Comparison of ENCODE assay signal across 24 cellular contexts in the genomic region with DNA sequence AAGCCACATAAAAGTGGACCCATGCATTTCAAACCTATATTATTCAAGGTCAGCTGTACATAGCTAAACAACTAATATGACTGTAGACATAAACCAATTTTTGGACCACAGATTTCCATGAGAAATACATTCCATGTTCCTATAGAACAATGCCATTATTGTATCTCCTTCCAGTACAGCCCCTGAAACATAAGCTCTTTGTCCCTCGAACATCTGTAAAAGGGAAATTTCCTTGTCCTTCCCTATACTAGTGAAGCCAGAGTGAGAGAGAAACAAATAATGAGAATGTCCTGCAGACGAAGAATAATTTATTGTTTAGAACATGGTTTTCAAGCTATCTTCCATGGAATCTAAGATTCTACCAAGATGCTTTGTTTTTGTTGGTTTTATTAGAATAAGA.
DNase-seq lines count a peak whose midpoint lies in the region; ATAC-seq and TF ChIP-seq lines count a peak whose summit lies in the region.
"Had no signal": no experiment of that assay in that cellular context is flagged by ENCODE, and none has a peak within 500 bp of the region (broad histone marks: within the 10 kb centered on the region; RNA-seq: fewer than 3 reads in every experiment).

No MANE protein-coding gene starts in this region.

- H3K79me2 ChIP-seq in mesendoderm (ENCODE audit: control insufficient read depth, insufficient read depth, low read length), result no peaks in the 10 kb centered on the region

- no peak overlapping the region for H3K4ac ChIP-seq in mesendoderm (ENCODE audit: low read depth, low read length)

- peak overlapping the region; percentile 64 for H3K27ac Mint-ChIP-seq in stimulated activated naive CD8-positive, alpha-beta T cell treated with anti-CD3 and anti-CD28 coated beads, Interleukin-15, Interleukin-2, amounts not matched to agents 100 ng/mL and 50 ng/mL, for 24 hours
- H3K27ac Mint-ChIP-seq: CD4-positive, alpha-beta memory T cell; GM23338 had no signal

- no peak overlapping the region for H3K23ac ChIP-seq in mesendoderm (ENCODE audit: low read length)

- H3K4me3 ChIP-seq in mesendoderm (ENCODE audit: low read length) (no peak overlapping the region), stomach (no peak overlapping the region)
- H3K4me3 ChIP-seq: BLaER1 treated with 17β-estradiol and CSF1 and Interleukin-3, amounts not matched to agents 10 nM and 100 nM; GM23338; HAP-1; MG63 had no signal

- H3K4me1 ChIP-seq in mesendoderm (ENCODE audit: control insufficient read depth, low read depth, low read length) (no peaks in the 10 kb centered on the region), stomach (no peaks in the 10 kb centered on the region)
- H3K4me1 ChIP-seq: BLaER1 treated with 17β-estradiol and CSF1 and Interleukin-3, amounts not matched to agents 10 nM and 100 nM had no signal

- no peak for DNase-seq in stimulated activated naive CD8-positive, alpha-beta T cell treated with anti-CD3 and anti-CD28 coated beads, Interleukin-15, Interleukin-2, amounts not matched to agents 100 U/mL and 50 U/mL, for 24 hours
- DNase-seq in RPMI7951 (ENCODE audit: low read depth) (peak; percentile 28), medulla oblongata (ENCODE audit: extremely low spot score) (peak; percentile 58), mesendoderm (no peak), HCEC 1CT (no peak), stomach (no peak)
- DNase-seq: Calu3; CD4-positive, alpha-beta memory T cell; DMS153; DND-41; IMR-90; KG1; MG63; NCI-H2029; NCI-H446; NCI-H524 treated with DMSO at 0.1 percent for 48 hours; SIG-M5 had no signal

- H3K4me2 ChIP-seq in mesendoderm (ENCODE audit: low read length), result no peak overlapping the region
- H3K4me2 ChIP-seq: BLaER1 treated with 17β-estradiol and CSF1 and Interleukin-3, amounts not matched to agents 10 nM and 100 nM; GM23338 had no signal

- no peak for TF ChIP-seq CTCF in stomach (IDR thresholded peaks at IDR 0.05)

- no peak for ATAC-seq in stimulated activated naive CD8-positive, alpha-beta T cell treated with anti-CD3 and anti-CD28 coated beads, Interleukin-15, Interleukin-2, amounts not matched to agents 100 U/mL and 50 U/mL, for 24 hours
- ATAC-seq in GM21515 (IDR thresholded peaks at IDR 0.05; ENCODE audit: unreplicated experiment), result no peak
- ATAC-seq: GM23338, Panc1, SK-N-SH treated with all-trans-retinoic acid at 6 μM for 48 hours had no signal

- H3K9ac ChIP-seq in mesendoderm (ENCODE audit: low read length), result no peak overlapping the region
- H3K9ac ChIP-seq: BLaER1 treated with 17β-estradiol and CSF1 and Interleukin-3, amounts not matched to agents 10 nM and 100 nM had no signal

- no peak overlapping the region for H2AK5ac ChIP-seq in mesendoderm (ENCODE audit: low read length)

- WGBS in mesendoderm (ENCODE audit: extremely low coverage, insufficient coverage, low lambda C conversion rate), result no CpG with 5 or more reads among the region's 2 CpGs
- WGBS in stomach, 5 donors, result 89 to 100% (median 94%) methylated on average over 2 of the region's 2 CpGs

- no peak overlapping the region for H2BK15ac ChIP-seq in mesendoderm (replicated peaks; ENCODE audit: low read depth)

- H3K4me3 Mint-ChIP-seq in stimulated activated naive CD8-positive, alpha-beta T cell treated with anti-CD3 and anti-CD28 coated beads, Interleukin-15, Interleukin-2, amounts not matched to agents 100 ng/mL and 50 ng/mL, for 24 hours, result no peak overlapping the region
- H3K4me3 Mint-ChIP-seq: CD4-positive, alpha-beta memory T cell; GM23338 had no signal

- no peaks in the 10 kb centered on the region for H3K79me1 ChIP-seq in mesendoderm (ENCODE audit: low read length)

- intact Hi-C loops in stomach (cut with DNase I; ENCODE audit: low total_unique reads), result no loop called here

- TF ChIP-seq EP300 in stomach (IDR thresholded peaks at IDR 0.05), result no peak

- H3K27ac ChIP-seq in mesendoderm (ENCODE audit: low read depth, low read length), result no peak overlapping the region
- H3K27ac ChIP-seq in stomach, result no peak overlapping the region
- H3K27ac ChIP-seq: BLaER1 treated with 17β-estradiol and CSF1 and Interleukin-3, amounts not matched to agents 10 nM and 100 nM had no signal

- H3K27me3 ChIP-seq in mesendoderm (ENCODE audit: insufficient read depth, low read length, poor library complexity) (no peaks in the 10 kb centered on the region), stomach (no peaks in the 10 kb centered on the region)
- H3K27me3 ChIP-seq: BLaER1 treated with 17β-estradiol and CSF1 and Interleukin-3, amounts not matched to agents 10 nM and 100 nM; MG63 had no signal

- no peaks in the 10 kb centered on the region for H3K27me3 Mint-ChIP-seq in stimulated activated naive CD8-positive, alpha-beta T cell treated with anti-CD3 and anti-CD28 coated beads, Interleukin-15, Interleukin-2, amounts not matched to agents 100 ng/mL and 50 ng/mL, for 24 hours
- H3K27me3 Mint-ChIP-seq: CD4-positive, alpha-beta memory T cell had no signal

- H3K36me3 Mint-ChIP-seq in stimulated activated naive CD8-positive, alpha-beta T cell treated with anti-CD3 and anti-CD28 coated beads, Interleukin-15, Interleukin-2, amounts not matched to agents 100 ng/mL and 50 ng/mL, for 24 hours (ENCODE audit: low read depth), result peaks cover 65% of the 10 kb centered on the region

- H3K36me3 ChIP-seq in mesendoderm (ENCODE audit: control insufficient read depth, insufficient read depth, low read length), result peaks cover 4% of the 10 kb centered on the region
- H3K36me3 ChIP-seq in stomach, result peaks cover 6 to 77% (median 72%) of the 10 kb centered on the region in 4 donors

- H2BK5ac ChIP-seq in mesendoderm (ENCODE audit: low read length), result no peak overlapping the region

- H2BK120ac ChIP-seq in mesendoderm (ENCODE audit: low read depth, low read length), result no peak overlapping the region

- no peak overlapping the region for H4K5ac ChIP-seq in mesendoderm (ENCODE audit: low read length)

- no peaks in the 10 kb centered on the region for H3K9me3 ChIP-seq in stomach
- H3K9me3 ChIP-seq: BLaER1 treated with 17β-estradiol and CSF1 and Interleukin-3, amounts not matched to agents 10 nM and 100 nM; HAP-1; MG63 had no signal

- H3K9me3 Mint-ChIP-seq in stimulated activated naive CD8-positive, alpha-beta T cell treated with anti-CD3 and anti-CD28 coated beads, Interleukin-15, Interleukin-2, amounts not matched to agents 100 ng/mL and 50 ng/mL, for 24 hours, result no peaks in the 10 kb centered on the region
- H3K9me3 Mint-ChIP-seq: CD4-positive, alpha-beta memory T cell; GM23338 had no signal

- TF ChIP-seq POLR2A in stomach (IDR thresholded peaks at IDR 0.05), result no peak

- no peak overlapping the region for H3K56ac ChIP-seq in mesendoderm (ENCODE audit: low read length)

- peaks cover 24% of the 10 kb centered on the region for H3K4me1 Mint-ChIP-seq in stimulated activated naive CD8-positive, alpha-beta T cell treated with anti-CD3 and anti-CD28 coated beads, Interleukin-15, Interleukin-2, amounts not matched to agents 100 ng/mL and 50 ng/mL, for 24 hours (ENCODE audit: low read depth)
- H3K4me1 Mint-ChIP-seq: GM23338 had no signal

- H3K18ac ChIP-seq in mesendoderm (ENCODE audit: low read length), result no peak overlapping the region

- H4K8ac ChIP-seq in mesendoderm (ENCODE audit: low read depth, low read length), result no peak overlapping the region

Comparison
In these comparisons a context has a peak if more than half of its experiments do, and no peak if none do; other contexts are left out.
1. DNase-seq: peak in RPMI7951 (single experiment) and medulla oblongata (single experiment); none in stimulated activated naive CD8-positive, alpha-beta T cell treated with anti-CD3 and anti-CD28 coated beads, Interleukin-15, Interleukin-2, amounts not matched to agents 100 U/mL and 50 U/mL, for 24 hours (single experiment), mesendoderm (single experiment), HCEC 1CT (single experiment) and stomach (single experiment).